In the genomic region with DNA sequence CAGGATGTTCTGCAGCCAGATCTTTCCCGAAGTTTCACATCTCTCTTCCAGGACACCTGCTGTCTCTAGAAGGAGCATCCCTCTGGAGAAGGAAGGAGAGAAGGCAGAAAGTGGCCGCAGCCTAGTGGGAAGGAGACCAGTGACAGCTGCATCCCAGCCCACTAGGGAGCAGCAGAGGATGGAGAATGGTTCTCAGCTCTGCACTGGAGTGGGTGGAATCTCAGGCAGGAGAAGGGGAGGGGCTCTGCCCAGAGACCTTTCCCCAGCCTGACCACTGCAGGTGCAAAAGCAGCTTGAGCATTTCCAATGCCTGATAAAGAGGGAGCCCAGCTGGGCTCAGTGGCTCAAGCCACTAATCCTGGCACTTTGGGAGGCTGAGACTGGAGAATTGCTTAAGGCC, we compare ENCODE assay signal across 9 cellular contexts. TPM values are rescaled to one million over a fixed set of nuclear protein-coding genes. Genes with fewer than 3 reads are reported as not detected.
A peak's percentile ranks its signal among the peaks of the same experiment; 100 is the strongest.
DNase-seq lines count a peak whose midpoint lies in the region; ATAC-seq and TF ChIP-seq lines count a peak whose summit lies in the region.
"Had no signal": no experiment of that assay in that cellular context is flagged by ENCODE, and none has a peak within 500 bp of the region (broad histone marks: within the 10 kb centered on the region; RNA-seq: fewer than 3 reads in every experiment).

No MANE protein-coding gene starts in this region.

- H3K9ac ChIP-seq in OCI-LY1 (ENCODE audit: low read length) = no peak overlapping the region

- no peaks in the 10 kb centered on the region for H3F3A ChIP-seq in OCI-LY1 (ENCODE audit: insufficient read depth, low read length)

- H3K9me3 Mint-ChIP-seq in effector memory CD8-positive, alpha-beta T cell = no peaks in the 10 kb centered on the region

- H3K4me1 ChIP-seq in OCI-LY1 (ENCODE audit: insufficient read depth, low read length, severe bottlenecking) = no peaks in the 10 kb centered on the region
- H3K4me1 ChIP-seq in lower lobe of right lung = peaks cover 21% of the 10 kb centered on the region

- DNase-seq in DMS153 (lab: John Stamatoyannopoulos, UW) (peak; percentile 42), Kasumi-1 (lab: John Stamatoyannopoulos, UW) (peak; percentile 54 to 72), coronary artery (ENCODE audit: low spot score) (no peak), lower lobe of right lung (no peak), cortex of kidney (lab: John Stamatoyannopoulos, UW) (no peak)
- DNase-seq in effector memory CD8-positive, alpha-beta T cell = no peak

- H3K9me2 ChIP-seq in OCI-LY1 (ENCODE audit: low read depth, low read length) = no peaks in the 10 kb centered on the region

- H3K4me1 Mint-ChIP-seq in effector memory CD8-positive, alpha-beta T cell (ENCODE audit: low read depth in 2 of 2) = peaks cover 18 to 21% of the 10 kb centered on the region in 2 donors

- intact Hi-C loops in lower lobe of right lung (cut with DNase I) = no loop called here

- no peak overlapping the region for H2AFZ ChIP-seq in OCI-LY1 (ENCODE audit: low read length)

- H3K27ac ChIP-seq in OCI-LY1 (ENCODE audit: low read depth, low read length, poor library complexity, severe bottlenecking) = no peak overlapping the region
- H3K27ac ChIP-seq in coronary artery = no peak overlapping the region
- H3K27ac ChIP-seq in lower lobe of right lung = no peak overlapping the region

- H3K27me3 ChIP-seq in OCI-LY1 (ENCODE audit: insufficient read depth, low read length) (no peaks in the 10 kb centered on the region; the same call in 1 of the 2 replicates), lower lobe of right lung (ENCODE audit: low read depth) (peaks cover 67% of the 10 kb centered on the region)

- no peak overlapping the region for H3K4me2 ChIP-seq in OCI-LY1 (ENCODE audit: low read length)

- peak; percentile 30; the same call in 1 of the 2 replicates for TF ChIP-seq CTCF in OCI-LY1 (IDR thresholded peaks at IDR 0.05; ENCODE audit: low read length)
- peak; percentile 25 for TF ChIP-seq CTCF in coronary artery (IDR thresholded peaks at IDR 0.05)
- peak; percentile 30 for TF ChIP-seq CTCF in lower lobe of right lung (IDR thresholded peaks at IDR 0.05)

- no peak overlapping the region for H3K27ac Mint-ChIP-seq in effector memory CD8-positive, alpha-beta T cell

- H3K4me3 ChIP-seq in OCI-LY1 (ENCODE audit: low read depth, low read length, poor library complexity, severe bottlenecking) (no peak overlapping the region), coronary artery (no peak overlapping the region), lower lobe of right lung (no peak overlapping the region)

- H3K27me3 Mint-ChIP-seq in effector memory CD8-positive, alpha-beta T cell = peaks cover 45 to 91% of the 10 kb centered on the region in 2 donors

- H3K36me3 Mint-ChIP-seq in effector memory CD8-positive, alpha-beta T cell (ENCODE audit: insufficient read depth) = peaks cover 4% of the 10 kb centered on the region

- no peak overlapping the region for H3K4me3 Mint-ChIP-seq in effector memory CD8-positive, alpha-beta T cell

- H3K36me3 ChIP-seq in OCI-LY1 (ENCODE audit: insufficient read depth, low read length) = no peaks in the 10 kb centered on the region
- no peaks in the 10 kb centered on the region for H3K36me3 ChIP-seq in lower lobe of right lung

- ATAC-seq in lower lobe of right lung (peak; percentile 43 to 44), GM21723 (IDR thresholded peaks at IDR 0.05; ENCODE audit: unreplicated experiment) (no peak)
- no peak for ATAC-seq in effector memory CD8-positive, alpha-beta T cell (replicated peaks)

- no peaks in the 10 kb centered on the region for H4K20me1 ChIP-seq in OCI-LY1 (ENCODE audit: insufficient read depth, low read length)

- H3K79me2 ChIP-seq in OCI-LY1 (ENCODE audit: insufficient read depth, low read length) = no peaks in the 10 kb centered on the region

- no peaks in the 10 kb centered on the region for H3K9me3 ChIP-seq in OCI-LY1 (ENCODE audit: low read length)
- H3K9me3 ChIP-seq in lower lobe of right lung = no peaks in the 10 kb centered on the region

RNA-seq across cellular contexts. Expression of gene NCR2, which starts 32.3 kb away (rescaled TPM):
- total RNA-seq in lower lobe of right lung = not detected
- total RNA-seq: lower leg skin had no signal

Comparison
In these comparisons a context has a peak if more than half of its experiments do, and no peak if none do; other contexts are left out.
1. DNase-seq: peak in DMS153 (single experiment) and Kasumi-1 (2 of 2); none in coronary artery (single experiment), lower lobe of right lung (single experiment), cortex of kidney (single experiment) and effector memory CD8-positive, alpha-beta T cell (0 of 3).
2. ATAC-seq: peak in lower lobe of right lung (2 of 2); none in effector memory CD8-positive, alpha-beta T cell (single experiment) and GM21723 (single experiment).
3. Peak in every context shown above with its lines, with median percentiles within 50 percentile points of each other: CTCF ChIP-seq.